ENCODE assay signal across 3 cellular contexts in the genomic region with DNA sequence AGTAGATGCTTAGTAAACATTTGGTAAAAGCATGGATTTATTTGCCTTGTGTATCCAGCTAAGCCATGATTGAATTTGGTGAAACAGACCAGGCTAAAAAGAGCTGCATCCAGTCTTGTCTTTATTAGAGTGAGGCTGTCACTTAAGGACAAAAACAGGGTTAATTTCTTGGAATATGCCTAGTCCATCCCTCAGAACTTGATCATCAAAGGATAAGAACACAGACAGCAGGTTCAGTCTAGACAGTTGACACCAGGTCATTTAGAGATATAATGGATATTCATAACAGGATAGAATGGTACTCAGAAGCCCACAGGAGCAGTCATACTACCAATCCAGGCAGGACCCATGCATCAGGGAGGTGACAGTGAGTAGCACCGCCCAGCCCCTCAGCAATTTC.
"Had no signal": no experiment of that assay in that cellular context is flagged by ENCODE, and none has a peak within 500 bp of the region (broad histone marks: within the 10 kb centered on the region; RNA-seq: fewer than 3 reads in every experiment).

No MANE protein-coding gene starts in this region.

- ATAC-seq: GM12878 had no signal

- DNase-seq: GDM1, GF-D8 had no signal
